In the genomic region with DNA sequence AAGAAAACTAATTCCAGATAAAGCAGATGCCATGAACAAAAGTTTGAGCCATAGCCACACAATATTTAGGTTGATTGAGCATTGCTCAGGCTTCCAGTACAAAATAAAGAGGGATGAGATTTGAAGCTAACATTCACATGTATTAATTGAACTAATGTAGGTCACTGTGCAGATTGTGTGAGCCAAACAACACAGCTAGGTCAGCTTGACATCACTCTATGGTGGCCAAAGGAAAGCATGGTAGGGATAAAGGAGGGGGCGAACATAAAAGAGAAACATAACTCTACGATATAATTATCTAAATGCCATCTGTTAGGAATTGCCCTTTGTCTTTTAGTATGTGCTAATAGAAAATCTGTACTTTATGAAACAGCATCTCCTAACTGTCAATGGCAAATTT, we compare ENCODE assay signal across 19 cellular contexts.
A peak's percentile ranks its signal among the peaks of the same experiment; 100 is the strongest.
DNase-seq lines count a peak whose midpoint lies in the region; FAIRE-seq and TF ChIP-seq lines count a peak whose summit lies in the region.
"Had no signal": no experiment of that assay in that cellular context is flagged by ENCODE, and none has a peak within 500 bp of the region (broad histone marks: within the 10 kb centered on the region; RNA-seq: fewer than 3 reads in every experiment).

No MANE protein-coding gene starts in this region.

- no peak overlapping the region for H3K4me3 ChIP-seq in uterus
- H3K4me3 ChIP-seq: BLaER1, HAP-1 had no signal

- FAIRE-seq in D721Med (lab: Jason Lieb, UNC): peak; percentile 51
- FAIRE-seq: G401.6, GM12892, H54 had no signal

- in situ Hi-C loops in G401 (cut with HindIII; ENCODE audit: low sequenced_read_pairs): no loop called here

- intact Hi-C loops in uterus (cut with DNase I; ENCODE audit: low total_unique reads): no loop called here

- no peaks in the 10 kb centered on the region for H3K27me3 ChIP-seq in uterus
- H3K27me3 ChIP-seq: BLaER1 had no signal

- no peak for DNase-seq in D721Med (ENCODE audit: insufficient read length, low spot score)
- peak; percentile 92 for DNase-seq in G401 (ENCODE audit: low spot score)
- DNase-seq in NCI-H69 (lab: John Stamatoyannopoulos, UW): peak; percentile 63
- DNase-seq in cerebellum (ENCODE audit: low spot score): peak; percentile 51
- DNase-seq in Ammon's horn (ENCODE audit: low spot score): no peak
- DNase-seq in COLO829 (ENCODE audit: low spot score): no peak
- no peak for DNase-seq in uterus
- DNase-seq: CD4-positive, CD25-positive, alpha-beta regulatory T cell; CD8-positive, alpha-beta T cell; DMS53; DMS79 treated with DMSO at 0.1 percent for 48 hours; GOT3; HFFc6 had no signal

- H3K4me1 ChIP-seq in uterus: no peaks in the 10 kb centered on the region
- H3K4me1 ChIP-seq: BLaER1, HAP-1 had no signal

- TF ChIP-seq CTCF in D721Med (IDR thresholded peaks at IDR 0.05; ENCODE audit: insufficient read depth, missing control alignments) (no peak), uterus (IDR thresholded peaks at IDR 0.05) (no peak)

- H3K36me3 ChIP-seq in uterus: no peaks in the 10 kb centered on the region
- H3K36me3 ChIP-seq: BLaER1, HAP-1 had no signal

- H3K9me3 ChIP-seq in uterus: no peaks in the 10 kb centered on the region
- H3K9me3 ChIP-seq: BLaER1 had no signal

- TF ChIP-seq POLR2A in uterus (IDR thresholded peaks at IDR 0.05): no peak

- no peak overlapping the region for H3K27ac ChIP-seq in uterus
- H3K27ac ChIP-seq: BLaER1, C4-2B had no signal

Comparison
In these comparisons a context has a peak if more than half of its experiments do, and no peak if none do; other contexts are left out.
1. DNase-seq: peak in G401 (single experiment), NCI-H69 (single experiment) and cerebellum (single experiment); none in D721Med (single experiment), Ammon's horn (single experiment), COLO829 (single experiment) and uterus (0 of 2).